1 cellular context compared by ENCODE assay signal in genomic region chr17:53748159-53748820, GRCh38.
A peak's percentile ranks its signal among the peaks of the same experiment; 100 is the strongest.
TF ChIP-seq lines count a peak whose summit lies in the region.

No MANE protein-coding gene starts in this region.

TF ChIP-seq in GM23338, 12 proteins besides CTCF, POLR2A, EP300 and RAD21 (continued from another document):
- TF ChIP-seq ZNF462 (CRISPR knock-in tag; IDR thresholded peaks at IDR 0.05): peak; percentile 47; the same call in 1 of the 2 replicates
